11 cellular contexts compared by ENCODE assay signal in the genomic region with DNA sequence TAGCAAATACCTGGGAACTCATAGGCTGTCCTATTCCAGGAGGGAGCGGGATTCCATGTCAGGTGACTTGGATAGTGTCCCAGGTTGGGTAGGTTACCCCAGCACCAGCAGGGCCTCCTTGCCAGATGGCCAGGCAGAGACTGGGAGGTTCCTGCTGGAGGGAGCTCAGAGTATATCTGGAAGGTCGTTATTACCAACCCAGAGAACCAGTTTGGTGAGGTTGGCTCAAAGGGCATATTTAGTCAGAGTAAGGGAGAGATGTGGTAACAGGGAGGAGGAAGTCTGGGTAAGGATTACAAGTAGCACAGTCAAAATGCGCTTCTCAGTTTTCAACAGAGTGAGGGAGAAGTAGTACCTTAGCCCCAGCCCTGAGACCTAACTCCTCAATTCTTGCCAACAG. TPM values are rescaled to one million over a fixed set of nuclear protein-coding genes. Genes with fewer than 3 reads are reported as not detected.
DNase-seq lines count a peak whose midpoint lies in the region; ATAC-seq and TF ChIP-seq lines count a peak whose summit lies in the region.
"Had no signal": no experiment of that assay in that cellular context is flagged by ENCODE, and none has a peak within 500 bp of the region (broad histone marks: within the 10 kb centered on the region; RNA-seq: fewer than 3 reads in every experiment).

No MANE protein-coding gene starts in this region.

- TF ChIP-seq CTCF in chondrocyte (IDR thresholded peaks at IDR 0.05) (no peak), nephron progenitor cell (IDR thresholded peaks at IDR 0.05) (no peak), osteocyte (IDR thresholded peaks at IDR 0.05) (no peak)

- H3K4me3 Mint-ChIP-seq in chondrocyte (ENCODE audit: unreplicated experiment) = no peak overlapping the region
- H3K4me3 Mint-ChIP-seq in nephron progenitor cell = no peak overlapping the region
- H3K4me3 Mint-ChIP-seq in osteocyte (ENCODE audit: unreplicated experiment) = no peak overlapping the region
- H3K4me3 Mint-ChIP-seq: activated T-helper 17 cell treated with anti-CD3 and anti-CD28 coated beads, Interleukin-2, amount 50 U/mL, for 72 hours; H9; neural crest cell had no signal

- DNase-seq in ELF-1 (ENCODE audit: low read depth, low spot score) (peak; percentile 27), NCI-H1048 (lab: John Stamatoyannopoulos, UW) (peak; percentile 22), chondrocyte (ENCODE audit: low spot score) (no peak), nephron progenitor cell (no peak), osteocyte (ENCODE audit: extremely low spot score, unreplicated experiment) (no peak), dermis blood vessel endothelial cell (no peak)
- no peak for DNase-seq in activated effector memory CD4-positive, alpha-beta T cell treated with anti-CD3 and anti-CD28 coated beads, Interleukin-2, amount 50 U/mL, for 16 hours
- DNase-seq: H9 had no signal

- ATAC-seq in HG03159 (IDR thresholded peaks at IDR 0.05; ENCODE audit: unreplicated experiment) = no peak
- ATAC-seq: activated T-helper 17 cell treated with anti-CD3 and anti-CD28 coated beads, Interleukin-2, amount 50 U/mL, for 72 hours had no signal

- H3K27me3 Mint-ChIP-seq in chondrocyte (ENCODE audit: low read depth) (no peaks in the 10 kb centered on the region), nephron progenitor cell (ENCODE audit: low read depth, poor library complexity) (peaks cover 2% of the 10 kb centered on the region), osteocyte (ENCODE audit: unreplicated experiment) (no peaks in the 10 kb centered on the region)

- H3K9me3 Mint-ChIP-seq in chondrocyte (ENCODE audit: low read depth) (no peaks in the 10 kb centered on the region), nephron progenitor cell (no peaks in the 10 kb centered on the region), osteocyte (ENCODE audit: unreplicated experiment) (no peaks in the 10 kb centered on the region)
- H3K9me3 Mint-ChIP-seq: activated T-helper 17 cell treated with anti-CD3 and anti-CD28 coated beads, Interleukin-2, amount 50 U/mL, for 72 hours; H9; neural crest cell had no signal

- H3K27ac Mint-ChIP-seq in chondrocyte (ENCODE audit: unreplicated experiment) (peak overlapping the region; percentile 63), nephron progenitor cell (peak overlapping the region; percentile 14), osteocyte (ENCODE audit: unreplicated experiment) (no peak overlapping the region)
- H3K27ac Mint-ChIP-seq: activated T-helper 17 cell treated with anti-CD3 and anti-CD28 coated beads, Interleukin-2, amount 50 U/mL, for 72 hours; H9 had no signal

- H3K4me1 Mint-ChIP-seq in chondrocyte (ENCODE audit: low read depth) (peaks cover 4% of the 10 kb centered on the region), nephron progenitor cell (peaks cover 10% of the 10 kb centered on the region), osteocyte (ENCODE audit: unreplicated experiment) (peaks cover 3% of the 10 kb centered on the region)
- H3K4me1 Mint-ChIP-seq: activated T-helper 17 cell treated with anti-CD3 and anti-CD28 coated beads, Interleukin-2, amount 50 U/mL, for 72 hours had no signal

- H3K36me3 Mint-ChIP-seq in chondrocyte (ENCODE audit: low read depth) (no peaks in the 10 kb centered on the region), nephron progenitor cell (ENCODE audit: low read depth) (no peaks in the 10 kb centered on the region), osteocyte (ENCODE audit: unreplicated experiment) (peaks cover 2% of the 10 kb centered on the region)

RNA-seq across cellular contexts. Expression of a gene that starts 53.3 kb away (rescaled TPM):
- total RNA-seq in chondrocyte = 1.1 to 2.3 TPM (median 1.8 TPM) in 3 replicates
- 0.24 and 0.44 TPM in 2 replicates for total RNA-seq in osteocyte
- total RNA-seq in dermis blood vessel endothelial cell = 3.1 TPM in 2 replicates
- total RNA-seq: activated T-helper 17 cell treated with anti-CD3 and anti-CD28 coated beads, Interleukin-2, amount 50 U/mL, for 72 hours; neural crest cell had no signal

Comparison
In these comparisons a context has a peak if more than half of its experiments do, and no peak if none do; other contexts are left out.
1. DNase-seq: peak in ELF-1 (single experiment) and NCI-H1048 (single experiment); none in chondrocyte (single experiment), nephron progenitor cell (single experiment), activated effector memory CD4-positive, alpha-beta T cell treated with anti-CD3 and anti-CD28 coated beads, Interleukin-2, amount 50 U/mL, for 16 hours (single experiment), osteocyte (single experiment) and dermis blood vessel endothelial cell (single experiment).